In genomic region chr9:19331877-19332276, GRCh38 we compare ENCODE assay signal across 2 cellular contexts.
TF ChIP-seq lines count a peak whose summit lies in the region.

No MANE protein-coding gene starts in this region.

TF ChIP-seq in GM23338, 12 proteins besides CTCF, POLR2A, EP300 and RAD21 (continued from another document):
- TF ChIP-seq CREB1 (CRISPR knock-in tag; IDR thresholded peaks at IDR 0.05; ENCODE audit: low read depth), result no peak
- TF ChIP-seq ZNF114 (CRISPR knock-in tag; IDR thresholded peaks at IDR 0.05), result no peak
- TF ChIP-seq NANOG (IDR thresholded peaks at IDR 0.05; ENCODE audit: borderline replicate concordance), result no peak
- TF ChIP-seq REST (IDR thresholded peaks at IDR 0.05; ENCODE audit: unreplicated experiment), result no peak
- no peak for TF ChIP-seq POLR2AphosphoS5 (IDR thresholded peaks at IDR 0.05; ENCODE audit: low read depth)

TF ChIP-seq in IMR-90, 13 proteins besides CTCF, POLR2A, EP300 and RAD21 (continued from another document):
- no peak for TF ChIP-seq MAFK (IDR thresholded peaks at IDR 0.05; ENCODE audit: low read depth, low read length)
- no peak for TF ChIP-seq CHD1 (IDR thresholded peaks at IDR 0.05; ENCODE audit: low read depth, low read length)
- no peak for TF ChIP-seq CEBPB (IDR thresholded peaks at IDR 0.05; ENCODE audit: low read depth, low read length)
- no peak for TF ChIP-seq RCOR1 (IDR thresholded peaks at IDR 0.05; ENCODE audit: insufficient replicate concordance, low read length)
- TF ChIP-seq USF2 (IDR thresholded peaks at IDR 0.05; ENCODE audit: low read depth, low read length), result no peak
- no peak for TF ChIP-seq SMC3 (IDR thresholded peaks at IDR 0.05; ENCODE audit: low read depth, low read length)
- TF ChIP-seq ELK1 (IDR thresholded peaks at IDR 0.05; ENCODE audit: borderline replicate concordance, low read depth, low read length), result no peak
- TF ChIP-seq BHLHE40 (IDR thresholded peaks at IDR 0.05; ENCODE audit: low read depth, low read length), result no peak
- no peak for TF ChIP-seq NFE2L2 (IDR thresholded peaks at IDR 0.05; ENCODE audit: low read depth, low read length)
- TF ChIP-seq FOS (IDR thresholded peaks at IDR 0.05; ENCODE audit: low read depth, low read length), result no peak
- TF ChIP-seq MXI1 (IDR thresholded peaks at IDR 0.05; ENCODE audit: borderline replicate concordance, low read depth, low read length), result no peak
- no peak for TF ChIP-seq MAZ (IDR thresholded peaks at IDR 0.05; ENCODE audit: borderline replicate concordance, low read depth, low read length)
